ENCODE assay signal across 8 cellular contexts in genomic region chr14:96038920-96039632, GRCh38. TPM values are rescaled to one million over a fixed set of nuclear protein-coding genes. Genes with fewer than 3 reads are reported as not detected.
DNase-seq lines count a peak whose midpoint lies in the region; ATAC-seq and TF ChIP-seq lines count a peak whose summit lies in the region.

TSS of gene C14orf132 (plus strand) at chr14:96039362. CDS start at chr14:96039501, 139 bp downstream.

- H4K20me1 ChIP-seq in DOHH2 (ENCODE audit: control insufficient read depth, insufficient read depth, low read depth, low read length), result no peaks in the 10 kb centered on the region

- DNase-seq in WTC11 (ENCODE audit: low spot score) (peak; percentile 72), cerebellar cortex (ENCODE audit: low spot score) (peak; percentile 64), cortex of kidney (lab: John Stamatoyannopoulos, UW) (no peak)
- DNase-seq in stimulated activated CD4-positive, alpha-beta T cell treated with anti-CD3 and anti-CD28 coated beads, Interleukin-1b, Interleukin-23, amount 100 ng/mL, for 24 hours (ENCODE audit: low read depth in 4 of 4, low spot score in 1 of 4), result peak in 3 of 4 experiments; percentile 28 to 66 (median 41)

- no peaks in the 10 kb centered on the region for H3K9me3 Mint-ChIP-seq in WTC11

- H3K27ac ChIP-seq in DOHH2 (ENCODE audit: low read depth, low read length), result no peak within 1 kb of the TSS
- no peak within 1 kb of the TSS for H3K27ac ChIP-seq in HUES6 (ENCODE audit: low read depth, low read length)
- H3K27ac ChIP-seq in layer of hippocampus (ENCODE audit: low read depth, low read length), result peak within 1 kb of the TSS; percentile 82

- H3K27ac Mint-ChIP-seq in WTC11, result no peak within 1 kb of the TSS

- H3K9me3 ChIP-seq in DOHH2 (ENCODE audit: control insufficient read depth, insufficient read depth, low read length), result no peaks in the 10 kb centered on the region
- H3K9me3 ChIP-seq in HUES6 (ENCODE audit: control insufficient read depth, insufficient read depth, low read depth, low read length), result no peaks in the 10 kb centered on the region

- no peak for TF ChIP-seq CTCF in DOHH2 (IDR thresholded peaks at IDR 0.05; ENCODE audit: low read depth, low read length, poor library complexity, severe bottlenecking)
- no peak for TF ChIP-seq CTCF in WTC11 (IDR thresholded peaks at IDR 0.05)

- H3K9me2 ChIP-seq in DOHH2 (replicated peaks; ENCODE audit: control insufficient read depth, low read length), result no peaks in the 10 kb centered on the region

- POLR2A ChIA-PET in WTC11 (lab: Charles Lee), result no interaction called here

- H3K79me2 ChIP-seq in DOHH2 (ENCODE audit: control insufficient read depth, low read length), result no peaks in the 10 kb centered on the region

- H3K4me3 ChIP-seq in DOHH2 (ENCODE audit: low read length) (peak within 1 kb of the TSS; percentile 22; the same call in 1 of the 2 replicates), HUES6 (ENCODE audit: low read depth, low read length) (peak within 1 kb of the TSS; percentile 96)

- peak within 1 kb of the TSS; percentile 87 for H3K9ac ChIP-seq in HUES6 (ENCODE audit: low read length)

- ATAC-seq in WTC11 (peak; percentile 87), GM18517 (IDR thresholded peaks at IDR 0.05; ENCODE audit: unreplicated experiment) (no peak)

- no peaks in the 10 kb centered on the region for H3K36me3 ChIP-seq in DOHH2 (ENCODE audit: control insufficient read depth, low read length)
- H3K36me3 ChIP-seq in HUES6 (ENCODE audit: control insufficient read depth, insufficient read depth, low read length), result no peaks in the 10 kb centered on the region

- peak within 1 kb of the TSS; percentile 81 for H3K4me3 Mint-ChIP-seq in WTC11

- H3K36me3 Mint-ChIP-seq in WTC11, result peaks cover 7% of the 10 kb centered on the region; the same call in 1 of the 2 replicates

- H3K4me2 ChIP-seq in DOHH2 (ENCODE audit: low read length), result peak within 1 kb of the TSS; percentile 36

- no peaks in the 10 kb centered on the region for H3K4me1 ChIP-seq in DOHH2 (ENCODE audit: control insufficient read depth, low read length)
- peaks cover 12% of the 10 kb centered on the region for H3K4me1 ChIP-seq in HUES6 (ENCODE audit: control insufficient read depth, insufficient read depth, low read length)

- H3F3A ChIP-seq in DOHH2 (ENCODE audit: control insufficient read depth, insufficient read depth), result no peaks in the 10 kb centered on the region

- H3K4me1 Mint-ChIP-seq in WTC11, result peaks cover 25% of the 10 kb centered on the region

- H3K27me3 Mint-ChIP-seq in WTC11 (ENCODE audit: low read depth), result peaks cover 57% of the 10 kb centered on the region

- CTCF ChIA-PET in WTC11 (lab: Charles Lee), result interaction anchor here (0.7 to 2.7 kb wide), 9 partner anchors 10 to 477 kb away, joined by 3 to 16 read pairs (median 4); no protein-coding TSS in a partner anchor

- H3K27me3 ChIP-seq in DOHH2 (ENCODE audit: control insufficient read depth, low read length), result peaks cover 38% of the 10 kb centered on the region
- H3K27me3 ChIP-seq in HUES6 (ENCODE audit: control insufficient read depth, insufficient read depth, low read length), result peaks cover 46% of the 10 kb centered on the region
- no peaks in the 10 kb centered on the region for H3K27me3 ChIP-seq in layer of hippocampus (ENCODE audit: control insufficient read depth, insufficient read depth, low read length)

TF ChIP-seq in WTC11, 78 proteins besides CTCF, POLR2A, EP300 and RAD21:
- TF ChIP-seq E2F5 (CRISPR knock-in tag; IDR thresholded peaks at IDR 0.05), result peak; percentile 6; the same call in 1 of the 2 replicates
- TF ChIP-seq ZNF671 (CRISPR knock-in tag; IDR thresholded peaks at IDR 0.05), result no peak
- peak; percentile 89 for TF ChIP-seq USF2 (CRISPR knock-in tag; IDR thresholded peaks at IDR 0.05)
- TF ChIP-seq ETV6 (CRISPR knock-in tag; IDR thresholded peaks at IDR 0.05), result peak; percentile 49; the same call in 1 of the 2 replicates
- TF ChIP-seq ZBTB43 (CRISPR knock-in tag; IDR thresholded peaks at IDR 0.05), result 0 out of 2 replicates have a peak, but pooled peaks have one; percentile 18
- TF ChIP-seq FOXK1 (CRISPR knock-in tag; IDR thresholded peaks at IDR 0.05), result 0 out of 2 replicates have a peak, but pooled peaks have one; percentile 39
- peak; percentile 82 for TF ChIP-seq USF1 (CRISPR knock-in tag; IDR thresholded peaks at IDR 0.05)
- TF ChIP-seq ERG (CRISPR knock-in tag; IDR thresholded peaks at IDR 0.05), result no peak

RNA-seq across cellular contexts. Expression of gene C14orf132, which starts in this region (rescaled TPM):
- 14.1 to 17.6 TPM (median 16.0 TPM) in 3 replicates for total RNA-seq in WTC11 (2021)
